17 cellular contexts compared by ENCODE assay signal in the genomic region with DNA sequence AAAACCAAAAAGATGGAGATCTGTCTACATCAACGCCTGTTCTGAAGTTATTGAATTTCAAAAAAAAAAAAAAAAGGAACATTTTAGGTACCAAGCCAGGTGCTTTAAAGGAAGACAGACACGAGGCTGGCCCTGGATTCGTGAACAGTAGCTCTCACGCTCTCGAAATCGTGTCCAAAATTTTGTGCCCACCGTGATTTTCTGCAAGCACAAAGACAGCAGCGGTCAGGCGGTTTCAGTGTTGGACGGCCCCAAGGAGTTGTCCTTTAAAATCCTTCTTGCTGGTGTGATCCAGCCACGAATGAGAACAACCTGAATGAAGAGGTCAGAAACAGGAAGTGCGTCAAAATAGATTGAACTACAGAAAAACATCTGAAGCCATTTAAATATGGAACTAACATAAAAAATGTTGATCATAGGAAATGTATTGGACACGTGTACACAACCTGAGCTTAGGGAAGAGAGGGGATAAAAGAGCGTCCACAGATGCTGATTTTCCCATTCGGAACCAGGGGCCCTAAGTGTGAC.
"Had no signal": no experiment of that assay in that cellular context is flagged by ENCODE, and none has a peak within 500 bp of the region (broad histone marks: within the 10 kb centered on the region; RNA-seq: fewer than 3 reads in every experiment).

No MANE protein-coding gene starts in this region.

- FAIRE-seq: keratinocyte had no signal

- ATAC-seq: activated CD4-positive, CD25-positive, alpha-beta regulatory T cell treated with anti-CD3 and anti-CD28 coated beads, Interleukin-2, amount 50 U/mL, for 24 hours; foreskin keratinocyte; right cardiac atrium had no signal

- H3K36me3 ChIP-seq: lower lobe of right lung, stomach had no signal

- H3K27ac ChIP-seq: foreskin keratinocyte, lower lobe of right lung, stomach had no signal

- H3K4me2 ChIP-seq: smooth muscle cell had no signal

- H3K4me1 ChIP-seq: lower lobe of right lung, stomach had no signal

- H3K9me3 ChIP-seq: lower lobe of right lung, stomach had no signal

- H3K27me3 ChIP-seq: foreskin keratinocyte, stomach had no signal

- H3K4me3 ChIP-seq: coronary artery, lower lobe of right lung, smooth muscle cell, stomach had no signal

- DNase-seq: activated CD4-positive, alpha-beta T cell treated with anti-CD3 and anti-CD28 coated beads, Interleukin-2, amount 50 U/mL, for 1 hour; activated CD8-positive, alpha-beta memory T cell treated with anti-CD3 and anti-CD28 coated beads, Interleukin-2, amount 50 U/mL, for 4 hours; activated effector memory CD4-positive, alpha-beta T cell treated with Interleukin-2 at 50 U/mL for 16 hours; activated naive CD4-positive, alpha-beta T cell treated with anti-CD3 and anti-CD28 coated beads, Interleukin-2, amount 50 U/mL, for 16 hours; activated T-cell treated with anti-CD3 and anti-CD28 coated beads, Interleukin-2, amount 50 U/mL, for 48 hours; aorta; foreskin keratinocyte; lower lobe of right lung; nephron progenitor cell; occipital lobe; right cardiac atrium; stimulated activated CD4-positive, alpha-beta T cell treated with anti-CD3 and anti-CD28 coated beads, Interleukin-4, amount 100 ng/mL, for 1 hour; stomach had no signal
